ENCODE assay signal across 1 cellular context in the genomic region with DNA sequence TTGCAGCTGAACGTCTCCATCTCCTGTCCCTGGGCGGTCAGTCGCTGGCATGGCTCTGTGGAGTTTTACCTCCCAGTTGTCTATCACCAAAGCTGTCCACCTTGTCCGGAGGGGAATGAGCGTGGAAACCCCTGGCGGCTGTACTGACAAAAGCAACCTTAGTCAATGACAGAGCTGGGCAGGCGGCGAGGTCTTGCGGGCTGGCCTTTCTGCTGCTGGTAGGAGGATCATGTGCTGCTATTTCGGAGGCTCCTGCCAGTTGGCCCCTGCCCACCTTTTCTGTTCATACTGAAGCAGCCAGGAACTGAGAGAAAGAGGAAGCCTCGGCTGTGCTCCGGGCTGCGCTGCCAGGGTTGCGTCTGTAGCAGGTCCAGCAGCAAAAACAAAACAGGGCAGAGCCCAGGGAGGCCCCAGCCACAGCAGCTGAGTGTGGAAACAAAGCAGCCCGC.
A peak's percentile ranks its signal among the peaks of the same experiment; 100 is the strongest.
TF ChIP-seq lines count a peak whose summit lies in the region.

No MANE protein-coding gene starts in this region.

TF ChIP-seq in GM12878, 131 proteins besides CTCF, POLR2A, EP300 and RAD21:
- TF ChIP-seq BACH1 (IDR thresholded peaks at IDR 0.05; ENCODE audit: borderline replicate concordance): no peak
- peak; percentile 27; the same call in 1 of the 2 replicates for TF ChIP-seq IKZF1 (conservative IDR thresholded peaks at IDR 0.05)
- peak; percentile 50; the same call in 1 of the 2 replicates for TF ChIP-seq SPI1 (IDR thresholded peaks at IDR 0.05; ENCODE audit: borderline replicate concordance, insufficient read depth, low read depth, low read length)
